12 cellular contexts compared by ENCODE assay signal in genomic region chr6:162709431-162709830, GRCh38. TPM values are rescaled to one million over a fixed set of nuclear protein-coding genes. Genes with fewer than 3 reads are reported as not detected.
"Had no signal": no experiment of that assay in that cellular context is flagged by ENCODE, and none has a peak within 500 bp of the region (broad histone marks: within the 10 kb centered on the region; RNA-seq: fewer than 3 reads in every experiment).

No MANE protein-coding gene starts in this region.

- ATAC-seq: GM23338, HCT116 had no signal

- H3K9me3 ChIP-seq: HAP-1 had no signal

- DNase-seq: GM23248, GOT3, H7, H9, HCEC 1CT, HFFc6 had no signal

- H3K4me3 ChIP-seq: GM23248, GM23338, HAP-1 had no signal

- H3K27ac ChIP-seq: GM23248 had no signal

- H3K9ac ChIP-seq: GM23248 had no signal

- FAIRE-seq: H1, H54 had no signal

- H3K36me3 ChIP-seq: HAP-1 had no signal

RNA-seq across cellular contexts. Expression of gene PACRG, which starts 18.3 kb away (rescaled TPM):
- total RNA-seq: GM23248, H4, HFFc6 had no signal
- polyA plus RNA-seq: GM23248 had no signal
